Comparison of ENCODE assay signal across 2 cellular contexts in the genomic region with DNA sequence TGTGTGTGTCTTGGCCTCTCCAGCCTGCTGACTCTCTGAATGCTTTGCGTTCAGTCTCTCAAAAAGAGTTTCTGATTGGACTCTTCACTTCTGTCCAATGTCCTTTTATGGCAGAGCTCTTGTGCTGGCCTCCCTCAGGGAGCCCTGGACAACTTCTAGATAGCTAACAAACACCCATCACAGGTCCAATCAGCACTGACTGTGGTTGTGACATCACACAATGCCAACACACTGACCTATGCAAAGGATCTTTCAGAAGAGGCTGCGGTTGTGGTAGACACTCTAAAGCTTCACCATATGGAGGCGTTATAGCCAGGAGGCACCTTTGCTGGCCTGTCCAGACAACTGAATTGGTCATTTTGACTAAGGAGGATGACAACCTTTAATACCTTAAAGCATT.
TF ChIP-seq lines count a peak whose summit lies in the region.

No MANE protein-coding gene starts in this region.

TF ChIP-seq in GM23338, 12 proteins besides CTCF, POLR2A, EP300 and RAD21 (continued from another document):
- TF ChIP-seq, protein P1, sequence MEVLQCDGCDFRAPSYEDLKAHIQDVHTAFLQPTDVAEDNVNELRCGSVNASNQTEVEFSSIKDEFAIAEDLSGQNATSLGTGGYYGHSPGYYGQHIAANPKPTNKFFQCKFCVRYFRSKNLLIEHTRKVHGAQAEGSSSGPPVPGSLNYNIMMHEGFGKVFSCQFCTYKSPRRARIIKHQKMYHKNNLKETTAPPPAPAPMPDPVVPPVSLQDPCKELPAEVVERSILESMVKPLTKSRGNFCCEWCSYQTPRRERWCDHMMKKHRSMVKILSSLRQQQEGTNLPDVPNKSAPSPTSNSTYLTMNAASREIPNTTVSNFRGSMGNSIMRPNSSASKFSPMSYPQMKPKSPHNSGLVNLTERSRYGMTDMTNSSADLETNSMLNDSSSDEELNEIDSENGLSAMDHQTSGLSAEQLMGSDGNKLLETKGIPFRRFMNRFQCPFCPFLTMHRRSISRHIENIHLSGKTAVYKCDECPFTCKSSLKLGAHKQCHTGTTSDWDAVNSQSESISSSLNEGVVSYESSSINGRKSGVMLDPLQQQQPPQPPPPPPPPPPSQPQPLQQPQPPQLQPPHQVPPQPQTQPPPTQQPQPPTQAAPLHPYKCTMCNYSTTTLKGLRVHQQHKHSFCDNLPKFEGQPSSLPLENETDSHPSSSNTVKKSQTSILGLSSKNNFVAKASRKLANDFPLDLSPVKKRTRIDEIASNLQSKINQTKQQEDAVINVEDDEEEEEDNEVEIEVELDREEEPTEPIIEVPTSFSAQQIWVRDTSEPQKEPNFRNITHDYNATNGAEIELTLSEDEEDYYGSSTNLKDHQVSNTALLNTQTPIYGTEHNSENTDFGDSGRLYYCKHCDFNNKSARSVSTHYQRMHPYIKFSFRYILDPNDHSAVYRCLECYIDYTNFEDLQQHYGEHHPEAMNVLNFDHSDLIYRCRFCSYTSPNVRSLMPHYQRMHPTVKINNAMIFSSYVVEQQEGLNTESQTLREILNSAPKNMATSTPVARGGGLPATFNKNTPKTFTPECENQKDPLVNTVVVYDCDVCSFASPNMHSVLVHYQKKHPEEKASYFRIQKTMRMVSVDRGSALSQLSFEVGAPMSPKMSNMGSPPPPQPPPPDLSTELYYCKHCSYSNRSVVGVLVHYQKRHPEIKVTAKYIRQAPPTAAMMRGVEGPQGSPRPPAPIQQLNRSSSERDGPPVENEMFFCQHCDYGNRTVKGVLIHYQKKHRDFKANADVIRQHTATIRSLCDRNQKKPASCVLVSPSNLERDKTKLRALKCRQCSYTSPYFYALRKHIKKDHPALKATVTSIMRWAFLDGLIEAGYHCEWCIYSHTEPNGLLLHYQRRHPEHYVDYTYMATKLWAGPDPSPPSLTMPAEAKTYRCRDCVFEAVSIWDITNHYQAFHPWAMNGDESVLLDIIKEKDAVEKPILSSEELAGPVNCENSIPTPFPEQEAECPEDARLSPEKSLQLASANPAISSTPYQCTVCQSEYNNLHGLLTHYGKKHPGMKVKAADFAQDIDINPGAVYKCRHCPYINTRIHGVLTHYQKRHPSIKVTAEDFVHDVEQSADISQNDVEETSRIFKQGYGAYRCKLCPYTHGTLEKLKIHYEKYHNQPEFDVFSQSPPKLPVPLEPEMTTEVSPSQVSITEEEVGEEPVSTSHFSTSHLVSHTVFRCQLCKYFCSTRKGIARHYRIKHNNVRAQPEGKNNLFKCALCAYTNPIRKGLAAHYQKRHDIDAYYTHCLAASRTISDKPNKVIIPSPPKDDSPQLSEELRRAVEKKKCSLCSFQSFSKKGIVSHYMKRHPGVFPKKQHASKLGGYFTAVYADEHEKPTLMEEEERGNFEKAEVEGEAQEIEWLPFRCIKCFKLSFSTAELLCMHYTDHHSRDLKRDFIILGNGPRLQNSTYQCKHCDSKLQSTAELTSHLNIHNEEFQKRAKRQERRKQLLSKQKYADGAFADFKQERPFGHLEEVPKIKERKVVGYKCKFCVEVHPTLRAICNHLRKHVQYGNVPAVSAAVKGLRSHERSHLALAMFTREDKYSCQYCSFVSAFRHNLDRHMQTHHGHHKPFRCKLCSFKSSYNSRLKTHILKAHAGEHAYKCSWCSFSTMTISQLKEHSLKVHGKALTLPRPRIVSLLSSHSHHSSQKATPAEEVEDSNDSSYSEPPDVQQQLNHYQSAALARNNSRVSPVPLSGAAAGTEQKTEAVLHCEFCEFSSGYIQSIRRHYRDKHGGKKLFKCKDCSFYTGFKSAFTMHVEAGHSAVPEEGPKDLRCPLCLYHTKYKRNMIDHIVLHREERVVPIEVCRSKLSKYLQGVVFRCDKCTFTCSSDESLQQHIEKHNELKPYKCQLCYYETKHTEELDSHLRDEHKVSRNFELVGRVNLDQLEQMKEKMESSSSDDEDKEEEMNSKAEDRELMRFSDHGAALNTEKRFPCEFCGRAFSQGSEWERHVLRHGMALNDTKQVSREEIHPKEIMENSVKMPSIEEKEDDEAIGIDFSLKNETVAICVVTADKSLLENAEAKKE (CRISPR knock-in tag; IDR thresholded peaks at IDR 0.05): no peak
- TF ChIP-seq REST (IDR thresholded peaks at IDR 0.05; ENCODE audit: unreplicated experiment): no peak
- TF ChIP-seq CREB1 (CRISPR knock-in tag; IDR thresholded peaks at IDR 0.05; ENCODE audit: low read depth): no peak
- TF ChIP-seq ETS1 (IDR thresholded peaks at IDR 0.05): no peak
- no peak for TF ChIP-seq ZNF114 (CRISPR knock-in tag; IDR thresholded peaks at IDR 0.05)
- TF ChIP-seq STAT1 (IDR thresholded peaks at IDR 0.05; ENCODE audit: unreplicated experiment): no peak
- no peak for TF ChIP-seq ZNF331 (CRISPR knock-in tag; IDR thresholded peaks at IDR 0.05; ENCODE audit: low read depth)
- TF ChIP-seq EZH2 (IDR thresholded peaks at IDR 0.05; ENCODE audit: low read depth, unreplicated experiment): no peak
TF ChIP-seq in GM23338: peak in this region for 0.

TF ChIP-seq in WTC11, 78 proteins besides CTCF, POLR2A, EP300 and RAD21:
- TF ChIP-seq ZNF532 (CRISPR knock-in tag; IDR thresholded peaks at IDR 0.05; ENCODE audit: borderline replicate concordance): no peak
- no peak for TF ChIP-seq ZMAT4 (CRISPR knock-in tag; IDR thresholded peaks at IDR 0.05)
- TF ChIP-seq, protein P2, sequence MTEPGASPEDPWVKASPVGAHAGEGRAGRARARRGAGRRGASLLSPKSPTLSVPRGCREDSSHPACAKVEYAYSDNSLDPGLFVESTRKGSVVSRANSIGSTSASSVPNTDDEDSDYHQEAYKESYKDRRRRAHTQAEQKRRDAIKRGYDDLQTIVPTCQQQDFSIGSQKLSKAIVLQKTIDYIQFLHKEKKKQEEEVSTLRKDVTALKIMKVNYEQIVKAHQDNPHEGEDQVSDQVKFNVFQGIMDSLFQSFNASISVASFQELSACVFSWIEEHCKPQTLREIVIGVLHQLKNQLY (CRISPR knock-in tag; IDR thresholded peaks at IDR 0.05): no peak
- TF ChIP-seq ZNF281 (CRISPR knock-in tag; IDR thresholded peaks at IDR 0.05): no peak
- no peak for TF ChIP-seq KAT7 (CRISPR knock-in tag; IDR thresholded peaks at IDR 0.05; ENCODE audit: borderline replicate concordance)
TF ChIP-seq in WTC11: peak in this region for 0.
